Comparison of ENCODE assay signal across 35 cellular contexts in the genomic region with DNA sequence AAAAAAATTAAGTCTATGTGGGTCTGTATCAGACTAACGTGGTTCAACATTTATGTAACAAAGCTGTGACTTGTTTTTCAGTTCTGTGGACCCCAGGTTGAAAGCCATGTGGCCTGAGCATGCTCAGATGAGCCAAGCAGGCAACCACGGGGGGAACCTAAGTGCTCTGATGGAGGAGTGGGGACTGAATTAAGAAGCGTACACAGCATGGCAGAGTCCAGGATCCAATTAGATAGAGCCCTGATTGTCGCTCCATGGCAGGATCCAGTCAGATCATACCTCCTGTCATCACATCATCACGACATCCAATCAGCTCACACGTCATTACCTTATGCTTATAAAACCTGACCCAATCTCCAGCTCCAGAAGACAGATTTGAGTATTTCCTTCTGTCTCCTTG.
"Had no signal": no experiment of that assay in that cellular context is flagged by ENCODE, and none has a peak within 500 bp of the region (broad histone marks: within the 10 kb centered on the region; RNA-seq: fewer than 3 reads in every experiment).

No MANE protein-coding gene starts in this region.

- H3K27ac Mint-ChIP-seq: activated B cell treated with CpG ODN at 0.5 μM for 24 hours; activated CD8-positive, alpha-beta T cell treated with anti-CD3 and anti-CD28 coated beads for 36 hours; activated naive CD4-positive, alpha-beta T cell treated with anti-CD3 and anti-CD28 coated beads for 36 hours; activated naive CD4-positive, alpha-beta T cell treated with anti-CD3 and anti-CD28 coated beads, Interleukin-2, amount 50 U/mL, for 24 hours; activated naive CD8-positive, alpha-beta T cell treated with anti-CD3 and anti-CD28 coated beads for 36 hours; activated naive CD8-positive, alpha-beta T cell treated with anti-CD3 and anti-CD28 coated beads, Interleukin-2, amount 50 U/mL, for 24 hours; activated T-helper 1 cell treated with anti-CD3 and anti-CD28 coated beads, Interleukin-12 subunit alpha, Interleukin-12 subunit beta, Interleukin-2, Interleukin-4 antibody, amounts not matched to agents 30 ng/mL and 10 ng/mL and 1 ng/mL, durations not matched to agents 14 hours and 24 hours and 36 hours; activated T-helper 2 cell treated with anti-CD3 and anti-CD28 coated beads, Interferon-gamma antibody, Interleukin-2, Interleukin-4, amounts not matched to agents 10 μg/mL and 5 μg/mL and 100 μg/mL, durations not matched to agents 14 hours and 24 hours and 36 hours; T-helper 17 cell; T-helper 2 cell treated with Interferon-gamma antibody and Interleukin-4, amounts not matched to agents 5 μg/mL and 100 μg/mL, for 36 hours had no signal

- H3K27ac ChIP-seq: adrenal gland, body of pancreas, cardiac muscle cell, colonic mucosa, epithelial cell of prostate, gastrocnemius medialis, heart left ventricle, WERI-Rb-1 had no signal

- H3K27me3 ChIP-seq: adrenal gland, body of pancreas, cardiac muscle cell, colonic mucosa, gastrocnemius medialis had no signal

- H3K9me3 Mint-ChIP-seq: activated naive CD4-positive, alpha-beta T cell treated with anti-CD3 and anti-CD28 coated beads for 36 hours; activated naive CD4-positive, alpha-beta T cell treated with anti-CD3 and anti-CD28 coated beads, Interleukin-2, amount 50 U/mL, for 24 hours; activated naive CD8-positive, alpha-beta T cell treated with anti-CD3 and anti-CD28 coated beads for 36 hours; activated naive CD8-positive, alpha-beta T cell treated with anti-CD3 and anti-CD28 coated beads, Interleukin-2, amount 50 U/mL, for 24 hours; activated T-helper 1 cell treated with anti-CD3 and anti-CD28 coated beads, Interleukin-12 subunit alpha, Interleukin-12 subunit beta, Interleukin-2, Interleukin-4 antibody, amounts not matched to agents 30 ng/mL and 10 ng/mL and 1 ng/mL, durations not matched to agents 14 hours and 24 hours and 36 hours; activated T-helper 2 cell treated with anti-CD3 and anti-CD28 coated beads, Interferon-gamma antibody, Interleukin-2, Interleukin-4, amounts not matched to agents 10 μg/mL and 5 μg/mL and 100 μg/mL, durations not matched to agents 14 hours and 24 hours and 36 hours; T-helper 2 cell treated with Interferon-gamma antibody and Interleukin-4, amounts not matched to agents 5 μg/mL and 100 μg/mL, for 36 hours had no signal

- DNase-seq: activated B cell treated with CpG ODN at 0.5 μM for 24 hours; activated CD4-positive, alpha-beta T cell treated with anti-CD3 and anti-CD28 coated beads for 48 hours; activated CD4-positive, alpha-beta T cell treated with anti-CD3 and anti-CD28 coated beads, Interleukin-2, amount 50 U/mL, for 1 hour; activated CD4-positive, alpha-beta T cell treated with anti-CD3 and anti-CD28 coated beads, Interleukin-2, amount 50 U/mL, for 48 hours; activated CD8-positive, alpha-beta memory T cell treated with anti-CD3 and anti-CD28 coated beads for 24 hours; activated CD8-positive, alpha-beta T cell treated with anti-CD3 and anti-CD28 coated beads for 36 hours; activated effector memory CD4-positive, alpha-beta T cell treated with anti-CD3 and anti-CD28 coated beads, Interleukin-2, amount 50 U/mL, for 16 hours; activated naive CD4-positive, alpha-beta T cell treated with anti-CD3 and anti-CD28 coated beads for 36 hours; activated naive CD8-positive, alpha-beta T cell treated with anti-CD3 and anti-CD28 coated beads for 36 hours; activated naive CD8-positive, alpha-beta T cell treated with anti-CD3 and anti-CD28 coated beads, Interleukin-2, amount 50 U/mL, for 24 hours; activated T-cell treated with anti-CD3 and anti-CD28 coated beads, Interleukin-2, amount 50 U/mL, for 1 hour; activated T-cell treated with anti-CD3 and anti-CD28 coated beads, Interleukin-2, amount 50 U/mL, for 48 hours; adrenal gland; amygdala; aorta; body of pancreas; central memory CD4-positive, alpha-beta T cell; cerebellar nuclear complex; colonic mucosa; effector CD8-positive, alpha-beta T cell; foreskin fibroblast; gastrocnemius medialis; glutamatergic neuron; heart left ventricle; T-helper 1 cell; T-helper 17 cell; T1000; WERI-Rb-1 had no signal

- H3K4me3 Mint-ChIP-seq: activated B cell treated with CpG ODN at 0.5 μM for 24 hours; activated CD8-positive, alpha-beta T cell treated with anti-CD3 and anti-CD28 coated beads for 36 hours; activated naive CD4-positive, alpha-beta T cell treated with anti-CD3 and anti-CD28 coated beads for 36 hours; activated naive CD4-positive, alpha-beta T cell treated with anti-CD3 and anti-CD28 coated beads, Interleukin-2, amount 50 U/mL, for 24 hours; activated naive CD8-positive, alpha-beta T cell treated with anti-CD3 and anti-CD28 coated beads for 36 hours; activated naive CD8-positive, alpha-beta T cell treated with anti-CD3 and anti-CD28 coated beads, Interleukin-2, amount 50 U/mL, for 24 hours; activated T-helper 1 cell treated with anti-CD3 and anti-CD28 coated beads, Interleukin-12 subunit alpha, Interleukin-12 subunit beta, Interleukin-2, Interleukin-4 antibody, amounts not matched to agents 30 ng/mL and 10 ng/mL and 1 ng/mL, durations not matched to agents 14 hours and 24 hours and 36 hours; T-helper 17 cell; T-helper 2 cell treated with Interferon-gamma antibody and Interleukin-4, amounts not matched to agents 5 μg/mL and 100 μg/mL, for 36 hours had no signal

- H3K36me3 Mint-ChIP-seq: activated naive CD4-positive, alpha-beta T cell treated with anti-CD3 and anti-CD28 coated beads, Interleukin-2, amount 50 U/mL, for 24 hours; activated naive CD8-positive, alpha-beta T cell treated with anti-CD3 and anti-CD28 coated beads for 36 hours had no signal

- H3K36me3 ChIP-seq: adrenal gland, cardiac muscle cell, colonic mucosa, gastrocnemius medialis, heart left ventricle, WERI-Rb-1 had no signal

- H3K4me1 ChIP-seq: adrenal gland, colonic mucosa, gastrocnemius medialis, heart left ventricle had no signal

- ATAC-seq: activated CD4-positive, CD25-positive, alpha-beta regulatory T cell treated with anti-CD3 and anti-CD28 coated beads, Interleukin-2, amount 50 U/mL, for 24 hours; activated CD8-positive, alpha-beta T cell treated with anti-CD3 and anti-CD28 coated beads for 36 hours; activated naive CD8-positive, alpha-beta T cell treated with anti-CD3 and anti-CD28 coated beads, Interleukin-2, amount 50 U/mL, for 24 hours; body of pancreas; gastrocnemius medialis; heart left ventricle; T-helper 17 cell had no signal

- H3K4me3 ChIP-seq: adrenal gland, body of pancreas, cardiac muscle cell, colonic mucosa, gastrocnemius medialis, heart left ventricle had no signal

- H3K4me1 Mint-ChIP-seq: activated B cell treated with CpG ODN at 0.5 μM for 24 hours; activated naive CD4-positive, alpha-beta T cell treated with anti-CD3 and anti-CD28 coated beads, Interleukin-2, amount 50 U/mL, for 24 hours; activated naive CD8-positive, alpha-beta T cell treated with anti-CD3 and anti-CD28 coated beads for 36 hours; activated naive CD8-positive, alpha-beta T cell treated with anti-CD3 and anti-CD28 coated beads, Interleukin-2, amount 50 U/mL, for 24 hours; T-helper 17 cell had no signal

- H3K27me3 Mint-ChIP-seq: activated B cell treated with CpG ODN at 0.5 μM for 24 hours; activated CD8-positive, alpha-beta T cell treated with anti-CD3 and anti-CD28 coated beads for 36 hours; activated naive CD8-positive, alpha-beta T cell treated with anti-CD3 and anti-CD28 coated beads, Interleukin-2, amount 50 U/mL, for 24 hours; T-helper 17 cell had no signal

- H3K9me3 ChIP-seq: adrenal gland, body of pancreas, colonic mucosa, gastrocnemius medialis, heart left ventricle had no signal
